Comparison of ENCODE assay signal across 9 cellular contexts in the genomic region with DNA sequence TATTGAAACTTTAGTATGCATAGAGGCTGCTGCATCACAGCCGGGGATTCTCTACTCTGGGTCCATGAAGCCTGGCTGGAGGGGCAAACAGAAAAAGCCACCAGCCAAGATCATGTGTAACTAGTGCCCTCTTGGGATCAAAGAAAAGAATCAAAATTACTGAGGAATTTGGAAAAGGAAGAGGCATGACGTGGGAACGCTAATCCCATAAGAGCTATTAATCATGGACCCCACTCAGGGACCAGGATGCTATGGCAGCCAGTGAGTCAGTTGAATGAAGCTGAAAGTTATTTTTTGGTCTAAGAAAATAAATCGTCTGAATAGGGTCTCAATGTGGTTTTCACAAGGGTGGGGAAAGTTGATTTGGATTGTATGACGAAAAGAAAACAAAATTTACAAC.
A peak's percentile ranks its signal among the peaks of the same experiment; 100 is the strongest.
DNase-seq lines count a peak whose midpoint lies in the region; ATAC-seq and TF ChIP-seq lines count a peak whose summit lies in the region.
"Had no signal": no experiment of that assay in that cellular context is flagged by ENCODE, and none has a peak within 500 bp of the region (broad histone marks: within the 10 kb centered on the region; RNA-seq: fewer than 3 reads in every experiment).

No MANE protein-coding gene starts in this region.

- H3K27ac ChIP-seq in AG04450 (ENCODE audit: low read depth, low read length) (no peak overlapping the region), HEK293 (ENCODE audit: extremely low read depth, low read depth, low read length) (no peak overlapping the region), iPS DF 6.9 (ENCODE audit: low read length) (no peak overlapping the region)

- no CpG with 5 or more reads among the region's 5 CpGs for WGBS in iPS DF 6.9 (ENCODE audit: insufficient coverage, insufficient read length)

- DNase-seq in AG04450 (ENCODE audit: low read depth, low spot score): peak; percentile 10
- peak; percentile 69 for DNase-seq in T1000 (lab: John Stamatoyannopoulos, UW)
- DNase-seq in iPS DF 6.9 (ENCODE audit: low read depth, low spot score): peak; percentile 7
- no peak for DNase-seq in posterior vena cava (ENCODE audit: low spot score)
- no peak for DNase-seq in activated naive CD4-positive, alpha-beta T cell (lab: John Stamatoyannopoulos, UW)
- no peak for DNase-seq in C1 segment of cervical spinal cord (lab: John Stamatoyannopoulos, UW)
- DNase-seq: left cardiac atrium had no signal

- CTCF ChIA-PET in AG04450 (lab: Charles Lee): interaction anchor here (0.6 to 1.4 kb wide), 6 partner anchors 16 to 456 kb away, joined by 3 to 5 read pairs (median 3); no protein-coding TSS in a partner anchor
- CTCF ChIA-PET in HEK293 (lab: Yijun Ruan, JAX): interaction anchor here (0.6 to 1.2 kb wide), 6 partner anchors 40 to 1487 kb away, joined by 3 to 4 read pairs (median 3); no protein-coding TSS in a partner anchor

- H3K4me1 ChIP-seq in HEK293 (ENCODE audit: control insufficient read depth, insufficient read depth, low read length) (no peaks in the 10 kb centered on the region), iPS DF 6.9 (ENCODE audit: control insufficient read depth, insufficient read depth, low read length) (no peaks in the 10 kb centered on the region)

- H3K27me3 ChIP-seq in AG04450 (ENCODE audit: control insufficient read depth, insufficient read depth, low read length) (no peaks in the 10 kb centered on the region), iPS DF 6.9 (ENCODE audit: control insufficient read depth, insufficient read depth, low read length) (no peaks in the 10 kb centered on the region)

- H3K9me3 ChIP-seq in AG04450 (ENCODE audit: control insufficient read depth, insufficient read depth, low read length) (no peaks in the 10 kb centered on the region), HEK293 (ENCODE audit: control insufficient read depth, insufficient read depth, low read depth, low read length) (no peaks in the 10 kb centered on the region), iPS DF 6.9 (ENCODE audit: control insufficient read depth, insufficient read depth, low read length) (no peaks in the 10 kb centered on the region)

- H3K36me3 ChIP-seq in HEK293 (ENCODE audit: control insufficient read depth in 2 of 2, insufficient read depth in 1 of 2, low read length in 2 of 2) (no peaks in the 10 kb centered on the region), iPS DF 6.9 (ENCODE audit: control insufficient read depth, insufficient read depth, low read length) (no peaks in the 10 kb centered on the region)

- POLR2A ChIA-PET in AG04450 (lab: Yijun Ruan, JAX): no interaction called here
- POLR2A ChIA-PET in HEK293 (lab: Yijun Ruan, JAX): no interaction called here

- ATAC-seq in HG03342 (IDR thresholded peaks at IDR 0.05; ENCODE audit: unreplicated experiment): no peak

- TF ChIP-seq CTCF in AG04450 (IDR thresholded peaks at IDR 0.05; ENCODE audit: low read depth, low read length): peak; percentile 24
- TF ChIP-seq CTCF in HEK293 (tag by site-specific recombination; IDR thresholded peaks at IDR 0.05): no peak

- intact Hi-C loops in posterior vena cava (cut with DNase I): no loop called here

- H3K4me3 ChIP-seq in AG04450 (ENCODE audit: low read depth, low read length): peak overlapping the region; percentile 15; the same call in 1 of the 2 replicates
- no peak overlapping the region for H3K4me3 ChIP-seq in HEK293 (ENCODE audit: low read depth, low read length)
- H3K4me3 ChIP-seq in iPS DF 6.9 (ENCODE audit: low read length): no peak overlapping the region

TF ChIP-seq in HEK293, 187 proteins besides CTCF, POLR2A, EP300 and RAD21:
- TF ChIP-seq ZNF654 (tag by site-specific recombination; IDR thresholded peaks at IDR 0.05; ENCODE audit: low read depth) (peak; percentile 38), ZNF23 (tag by site-specific recombination; IDR thresholded peaks at IDR 0.05; ENCODE audit: borderline replicate concordance) (no peak), ZBTB21 (tag by site-specific recombination; IDR thresholded peaks at IDR 0.05) (peak; percentile 66; the same call in 1 of the 2 replicates), ZNF629 (tag by site-specific recombination; IDR thresholded peaks at IDR 0.05) (peak; percentile 50), ZEB2 (tag by site-specific recombination; IDR thresholded peaks at IDR 0.05) (peak; percentile 31; the same call in 1 of the 2 replicates)
- TF ChIP-seq, protein P1, sequence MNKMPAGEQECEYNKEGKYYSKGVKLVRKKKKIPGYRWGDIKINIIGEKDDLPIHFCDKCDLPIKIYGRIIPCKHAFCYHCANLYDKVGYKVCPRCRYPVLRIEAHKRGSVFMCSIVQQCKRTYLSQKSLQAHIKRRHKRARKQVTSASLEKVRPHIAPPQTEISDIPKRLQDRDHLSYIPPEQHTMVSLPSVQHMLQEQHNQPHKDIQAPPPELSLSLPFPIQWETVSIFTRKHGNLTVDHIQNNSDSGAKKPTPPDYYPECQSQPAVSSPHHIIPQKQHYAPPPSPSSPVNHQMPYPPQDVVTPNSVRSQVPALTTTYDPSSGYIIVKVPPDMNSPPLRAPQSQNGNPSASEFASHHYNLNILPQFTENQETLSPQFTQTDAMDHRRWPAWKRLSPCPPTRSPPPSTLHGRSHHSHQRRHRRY (tag by site-specific recombination; IDR thresholded peaks at IDR 0.05): no peak

Comparison
In these comparisons a context has a peak if more than half of its experiments do, and no peak if none do; other contexts are left out.
1. DNase-seq: peak in AG04450 (single experiment), T1000 (single experiment) and iPS DF 6.9 (single experiment); none in posterior vena cava (single experiment), activated naive CD4-positive, alpha-beta T cell (0 of 4) and C1 segment of cervical spinal cord (0 of 14).